ENCODE assay signal across 7 cellular contexts in the genomic region with DNA sequence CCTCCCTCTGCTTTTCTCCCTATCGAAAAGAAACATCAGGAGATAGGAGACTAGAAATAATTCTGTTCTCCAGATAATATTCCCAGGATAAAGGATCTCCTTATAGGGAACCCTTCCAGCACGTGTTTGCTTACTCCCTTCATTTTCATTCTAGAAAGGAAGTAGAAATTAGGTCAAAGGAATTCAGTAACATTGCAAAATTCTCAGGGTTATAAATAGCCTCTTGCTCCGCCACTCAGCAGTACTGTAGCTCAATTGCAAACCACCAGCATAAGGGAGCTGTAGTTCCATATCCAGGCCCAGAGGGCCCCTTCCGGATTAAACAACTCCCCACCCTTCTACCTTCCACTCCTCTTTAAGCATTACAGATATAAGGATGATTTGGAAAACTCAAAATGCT. TPM values are rescaled to one million over a fixed set of nuclear protein-coding genes. Genes with fewer than 3 reads are reported as not detected.
DNase-seq lines count a peak whose midpoint lies in the region; ATAC-seq and TF ChIP-seq lines count a peak whose summit lies in the region.

No MANE protein-coding gene starts in this region.

- TF ChIP-seq POLR2A in adrenal gland (IDR thresholded peaks at IDR 0.05), result peak in 1 of 2 donors; percentile 70

- peak overlapping the region in 1 of 4 donors; percentile 4 for H3K4me3 ChIP-seq in adrenal gland

- peak in 2 of 6 experiments; percentile 4 to 5 for TF ChIP-seq CTCF in adrenal gland (IDR thresholded peaks at IDR 0.05)

- no peaks in the 10 kb centered on the region for H3K9me3 ChIP-seq in adrenal gland (replicated peaks in 1 of 3)

- peaks cover 0 to 6% of the 10 kb centered on the region in 2 donors for H3K36me3 ChIP-seq in adrenal gland (replicated peaks in 1 of 2)

- H3K27me3 ChIP-seq in adrenal gland, result no peaks in the 10 kb centered on the region

- intact Hi-C loops in adrenal gland (cut with DNase I), result no loop called here

- ATAC-seq in GM21786 (IDR thresholded peaks at IDR 0.05; ENCODE audit: unreplicated experiment) (no peak), HG03432 (IDR thresholded peaks at IDR 0.05; ENCODE audit: unreplicated experiment) (no peak)

- H3K27ac ChIP-seq in adrenal gland (peak overlapping the region in 4 of 5 donors; percentile 72 to 88 (median 83)), temporal lobe (ENCODE audit: low read depth, low read length) (peak overlapping the region; percentile 95)

- peak; percentile 70 for DNase-seq in LHCN-M2 (ENCODE audit: low read depth)
- DNase-seq in adrenal gland, result peak in 6 of 7 donors; percentile 40 to 68 (median 50)
- DNase-seq in iris pigment epithelial cell (ENCODE audit: low read depth), result peak; percentile 84
- DNase-seq in DMS 273 (lab: John Stamatoyannopoulos, UW; ENCODE audit: unreplicated experiment), result no peak

- peaks cover 54 to 81% of the 10 kb centered on the region in 2 donors for H3K4me1 ChIP-seq in adrenal gland (replicated peaks in 1 of 2)

- 5 to 6% (median 5%) methylated on average over 4 of the region's 4 CpGs for WGBS in adrenal gland, 4 donors

RNA-seq across cellular contexts. Expression of gene ELMO2, which starts 6.2 kb away (rescaled TPM):
- total RNA-seq in LHCN-M2 (2014; rRNA removed) (26.9 and 33.8 TPM in 2 replicates), adrenal gland (10 to 100 TPM; 42.4 to 69.0 (median 52.2) TPM), temporal lobe (55.3 TPM)
- polyA plus RNA-seq in LHCN-M2 (2012), result 27.2 TPM
- 10 to 100 TPM; 36.2 to 55.1 (median 38.3) TPM for polyA plus RNA-seq in adrenal gland
